19 cellular contexts compared by ENCODE assay signal in genomic region chr2:133498166-133498565, GRCh38.
"Had no signal": no experiment of that assay in that cellular context is flagged by ENCODE, and none has a peak within 500 bp of the region (broad histone marks: within the 10 kb centered on the region; RNA-seq: fewer than 3 reads in every experiment).

No MANE protein-coding gene starts in this region.

- H3K27ac ChIP-seq: dorsolateral prefrontal cortex, left ventricle myocardium inferior, ovary, psoas muscle, right atrium auricular region, thoracic aorta had no signal

- H3K9me3 ChIP-seq: left ventricle myocardium inferior, ovary, psoas muscle, right atrium auricular region, thoracic aorta had no signal

- H3K4me1 Mint-ChIP-seq: activated naive CD8-positive, alpha-beta T cell treated with anti-CD3 and anti-CD28 coated beads, Interleukin-2, amount 50 U/mL, for 24 hours; immature natural killer cell had no signal

- H3K4me3 Mint-ChIP-seq: activated CD8-positive, alpha-beta T cell treated with anti-CD3 and anti-CD28 coated beads, Interleukin-2, amount 10 ng/mL, durations not matched to agents 7 days and 5 days; activated naive CD8-positive, alpha-beta T cell treated with anti-CD3 and anti-CD28 coated beads, Interleukin-2, amount 50 U/mL, for 24 hours; activated T-helper 1 cell treated with anti-CD3 and anti-CD28 coated beads, Interleukin-12 subunit alpha, Interleukin-12 subunit beta, Interleukin-2, Interleukin-4 antibody, amounts not matched to agents 30 ng/mL and 10 ng/mL and 1 ng/mL, durations not matched to agents 14 hours and 24 hours and 36 hours; effector memory CD8-positive, alpha-beta T cell; immature natural killer cell had no signal

- H3K36me3 Mint-ChIP-seq: immature natural killer cell had no signal

- H3K27ac Mint-ChIP-seq: activated CD8-positive, alpha-beta T cell treated with anti-CD3 and anti-CD28 coated beads, Interleukin-2, amount 10 ng/mL, durations not matched to agents 7 days and 5 days; activated naive CD8-positive, alpha-beta T cell treated with anti-CD3 and anti-CD28 coated beads, Interleukin-2, amount 50 U/mL, for 24 hours; activated T-helper 1 cell treated with anti-CD3 and anti-CD28 coated beads, Interleukin-12 subunit alpha, Interleukin-12 subunit beta, Interleukin-2, Interleukin-4 antibody, amounts not matched to agents 30 ng/mL and 10 ng/mL and 1 ng/mL, durations not matched to agents 14 hours and 24 hours and 36 hours; effector memory CD8-positive, alpha-beta T cell; immature natural killer cell had no signal

- H3K4me3 ChIP-seq: dorsolateral prefrontal cortex, left ventricle myocardium inferior, ovary, psoas muscle, right atrium auricular region, thoracic aorta had no signal

- H3K27me3 Mint-ChIP-seq: effector memory CD8-positive, alpha-beta T cell had no signal

- H3K9me3 Mint-ChIP-seq: activated naive CD8-positive, alpha-beta T cell treated with anti-CD3 and anti-CD28 coated beads, Interleukin-2, amount 50 U/mL, for 24 hours; activated T-helper 1 cell treated with anti-CD3 and anti-CD28 coated beads, Interleukin-12 subunit alpha, Interleukin-12 subunit beta, Interleukin-2, Interleukin-4 antibody, amounts not matched to agents 30 ng/mL and 10 ng/mL and 1 ng/mL, durations not matched to agents 14 hours and 24 hours and 36 hours had no signal

- DNase-seq: activated CD4-positive, alpha-beta T cell treated with anti-CD3 and anti-CD28 coated beads, Interleukin-2, amount 50 U/mL, for 1 hour; activated CD4-positive, CD25-positive, alpha-beta regulatory T cell treated with anti-CD3 and anti-CD28 coated beads, Interleukin-2, amount 50 U/mL, for 72 hours; activated CD8-positive, alpha-beta T cell treated with anti-CD3 and anti-CD28 coated beads, Interleukin-2, amount 10 ng/mL, durations not matched to agents 7 days and 5 days; activated gamma-delta T cell; activated naive CD4-positive, alpha-beta T cell treated with anti-CD3 and anti-CD28 coated beads, Interleukin-2, amount 50 U/mL, for 16 hours; activated naive CD8-positive, alpha-beta T cell treated with anti-CD3 and anti-CD28 coated beads, Interleukin-2, amount 50 U/mL, for 24 hours; dorsolateral prefrontal cortex; effector memory CD8-positive, alpha-beta T cell; foreskin melanocyte; immature natural killer cell; left ventricle myocardium inferior; ovary; psoas muscle; stimulated activated CD4-positive, alpha-beta T cell treated with anti-CD3 and anti-CD28 coated beads, Interleukin-4, amount 100 ng/mL, for 24 hours; stimulated activated naive CD4-positive, alpha-beta T cell treated with Interleukin-2 at 50 U/mL for 16 hours; T-helper 2 cell had no signal

- H3K27me3 ChIP-seq: dorsolateral prefrontal cortex, ovary, right atrium auricular region had no signal

- H3K4me1 ChIP-seq: psoas muscle, right atrium auricular region had no signal

- H3K36me3 ChIP-seq: left ventricle myocardium inferior, ovary, right atrium auricular region, thoracic aorta had no signal
